In genomic region chr10:73910401-73910763, GRCh38 we compare ENCODE assay signal across 9 cellular contexts. TPM values are rescaled to one million over a fixed set of nuclear protein-coding genes. Genes with fewer than 3 reads are reported as not detected.
DNase-seq lines count a peak whose midpoint lies in the region; ATAC-seq, FAIRE-seq and TF ChIP-seq lines count a peak whose summit lies in the region.
"Had no signal": no experiment of that assay in that cellular context is flagged by ENCODE, and none has a peak within 500 bp of the region (broad histone marks: within the 10 kb centered on the region; RNA-seq: fewer than 3 reads in every experiment).

No MANE protein-coding gene starts in this region.

- POLR2A ChIA-PET in K562 (lab: Yijun Ruan, JAX) = interaction anchor here (0.9 to 1.7 kb wide), 5 partner anchors 20 to 130 kb away, joined by 3 to 6 read pairs (median 5); partner anchors contain the start of gene VCL

- H3K9me1 ChIP-seq in K562 (ENCODE audit: control insufficient read depth, insufficient read depth, low read length) = no peaks in the 10 kb centered on the region

- H3K9ac ChIP-seq in HUES64 (ENCODE audit: low read depth, low read length) (peak overlapping the region; percentile 75), K562 (ENCODE audit: insufficient read depth in 1 of 2, low read depth in 2 of 2, low read length in 2 of 2) (peak overlapping the region; percentile 47 to 90; a peak in 3 of 4 replicates)

- H3K4me2 ChIP-seq in K562 (ENCODE audit: insufficient read depth, low read length) = peak overlapping the region; percentile 78

- intact Hi-C loops in K562 (cut with micrococcal nuclease) = no loop called here

- H3K4me1 ChIP-seq in HUES64 (ENCODE audit: insufficient read depth, low read length) = peaks cover 58% of the 10 kb centered on the region
- peaks cover 25 to 38% of the 10 kb centered on the region in 2 experiments for H3K4me1 ChIP-seq in K562 (replicated peaks in 1 of 2; ENCODE audit: control insufficient read depth in 2 of 2, insufficient read depth in 2 of 2, low read length in 2 of 2)
- H3K4me1 ChIP-seq in mesodermal cell (ENCODE audit: control insufficient read depth, insufficient read depth, low read length, poor library complexity, severe bottlenecking) = peaks cover 54% of the 10 kb centered on the region

- H3K27ac ChIP-seq in HUES64 (ENCODE audit: low read depth, low read length) (no peak overlapping the region), K562 (ENCODE audit: extremely low read depth, low read depth, low read length) (peak overlapping the region; percentile 2; the same call in 1 of the 3 replicates), mesodermal cell (ENCODE audit: low read depth, low read length, severe bottlenecking) (peak overlapping the region; percentile 32)

- H3K4me3 ChIP-seq in HUES64 (ENCODE audit: low read length) = peak overlapping the region; percentile 90
- H3K4me3 ChIP-seq in K562 = peak overlapping the region; percentile 47
- H3K4me3 ChIP-seq in mesodermal cell (ENCODE audit: extremely low read depth, insufficient read depth, low read length, poor library complexity, severe bottlenecking) = peak overlapping the region; percentile 66

- TF ChIP-seq CTCF in K562 (IDR thresholded peaks at IDR 0.05 in 2 of 3, conservative IDR thresholded peaks at IDR 0.05 in 1 of 3; ENCODE audit: insufficient read depth in 2 of 3, low read depth in 1 of 3, low read length in 3 of 3) = peak; percentile 24 to 29 (median 25); a peak in 3 of 6 replicates

- H3K79me2 ChIP-seq in K562 (ENCODE audit: control insufficient read depth, insufficient read depth, low read length) = no peaks in the 10 kb centered on the region

- H4K20me1 ChIP-seq in K562 (replicated peaks; ENCODE audit: control insufficient read depth, insufficient read depth, low read length) = no peaks in the 10 kb centered on the region

- in situ Hi-C loops in K562 (cut with MboI) = no loop called here

- no peak for TF ChIP-seq POLR2A in K562 (conservative IDR thresholded peaks at IDR 0.05)

- CTCF ChIA-PET in K562 (lab: Yijun Ruan, JAX; ENCODE audit: low intra/inter-chr PET ratio) = no interaction called here

- 12% methylated on average over 9 of the region's 9 CpGs for WGBS in HUES64
- WGBS in K562 (ENCODE audit: insufficient coverage, low coverage, missing lambda C conversion rate) = 7% methylated on average over 9 of the region's 9 CpGs
- 17 to 38% methylated on average over 2 to 7 of the region's 9 CpGs for WGBS in mesodermal cell (ENCODE audit: insufficient coverage in 2 of 2), 2 experiments

- H3K36me3 ChIP-seq in HUES64 (ENCODE audit: insufficient read depth, low read length) (peaks cover 14% of the 10 kb centered on the region), K562 (ENCODE audit: control insufficient read depth, insufficient read depth, low read length) (peaks cover 3% of the 10 kb centered on the region; the same call in 1 of the 3 replicates), mesodermal cell (ENCODE audit: control insufficient read depth, insufficient read depth, low read length) (peaks cover 26% of the 10 kb centered on the region)

- peak; percentile 58 for ATAC-seq in K562
- ATAC-seq in HG02588 (IDR thresholded peaks at IDR 0.05; ENCODE audit: unreplicated experiment) = no peak
- no peak for ATAC-seq in GM19395 (IDR thresholded peaks at IDR 0.05; ENCODE audit: unreplicated experiment)

- DNase-seq in GF-D8 (lab: John Stamatoyannopoulos, UW) = peak; percentile 32
- DNase-seq in K562 (ENCODE audit: extremely low read depth in 1 of 4, low spot score in 3 of 4) = peak; percentile 41 to 64 (median 45)
- no peak for DNase-seq in SKM-1 (lab: John Stamatoyannopoulos, UW; ENCODE audit: unreplicated experiment)
- DNase-seq in NCI-H2029 (lab: John Stamatoyannopoulos, UW) = no peak

- H3K9me3 ChIP-seq in HUES64 (ENCODE audit: insufficient read depth, low read depth, low read length) (no peaks in the 10 kb centered on the region), K562 (replicated peaks; ENCODE audit: control insufficient read depth, insufficient read depth, low read depth, low read length) (no peaks in the 10 kb centered on the region), mesodermal cell (ENCODE audit: control insufficient read depth, low read length) (no peaks in the 10 kb centered on the region)

- H2AFZ ChIP-seq in K562 (ENCODE audit: low read depth, low read length) = peak overlapping the region; percentile 85

- no peak; a peak in 1 of 4 replicates for TF ChIP-seq RAD21 in K562 (CRISPR knock-in tag; conservative IDR thresholded peaks at IDR 0.05 in 1 of 2, IDR thresholded peaks at IDR 0.05 in 1 of 2)

- BruUV-seq in K562 (replicated peaks; lab: Mats Ljungman, UMichigan) = TSS peak; percentile 64

- H3K27me3 ChIP-seq in HUES64 (ENCODE audit: insufficient read depth, low read length) = peaks cover 28% of the 10 kb centered on the region
- H3K27me3 ChIP-seq in K562 (ENCODE audit: control insufficient read depth in 2 of 2, insufficient read depth in 2 of 2, low read length in 2 of 2) = no peaks in the 10 kb centered on the region; a peak in 1 of 5 replicates

- FAIRE-seq in K562 (lab: Jason Lieb, UNC) = peak; percentile 56

- TF ChIP-seq EP300 in K562 (IDR thresholded peaks at IDR 0.05; ENCODE audit: low read length) = no peak; the same call in 1 of the 2 replicates

TF ChIP-seq in K562, 482 proteins besides CTCF, POLR2A, EP300 and RAD21 (continues in another document):
- TF ChIP-seq DPF2 (IDR thresholded peaks at IDR 0.05) (peak; percentile 35; the same call in 1 of the 2 replicates), MAZ (CRISPR knock-in tag; conservative IDR thresholded peaks at IDR 0.05 in 1 of 2, IDR thresholded peaks at IDR 0.05 in 1 of 2) (0 out of 4 replicates have a peak, but pooled peaks of 1 of the 2 experiments have one; percentile 10), MXI1 (IDR thresholded peaks at IDR 0.05; ENCODE audit: low read depth, low read length) (no peak), NCOA2 (IDR thresholded peaks at IDR 0.05; ENCODE audit: partially characterized antibody in 2 of 2) (no peak), TCF7 (IDR thresholded peaks at IDR 0.05; ENCODE audit: borderline replicate concordance) (0 out of 2 replicates have a peak, but pooled peaks have one; percentile 22)
- TF ChIP-seq, protein P1, sequence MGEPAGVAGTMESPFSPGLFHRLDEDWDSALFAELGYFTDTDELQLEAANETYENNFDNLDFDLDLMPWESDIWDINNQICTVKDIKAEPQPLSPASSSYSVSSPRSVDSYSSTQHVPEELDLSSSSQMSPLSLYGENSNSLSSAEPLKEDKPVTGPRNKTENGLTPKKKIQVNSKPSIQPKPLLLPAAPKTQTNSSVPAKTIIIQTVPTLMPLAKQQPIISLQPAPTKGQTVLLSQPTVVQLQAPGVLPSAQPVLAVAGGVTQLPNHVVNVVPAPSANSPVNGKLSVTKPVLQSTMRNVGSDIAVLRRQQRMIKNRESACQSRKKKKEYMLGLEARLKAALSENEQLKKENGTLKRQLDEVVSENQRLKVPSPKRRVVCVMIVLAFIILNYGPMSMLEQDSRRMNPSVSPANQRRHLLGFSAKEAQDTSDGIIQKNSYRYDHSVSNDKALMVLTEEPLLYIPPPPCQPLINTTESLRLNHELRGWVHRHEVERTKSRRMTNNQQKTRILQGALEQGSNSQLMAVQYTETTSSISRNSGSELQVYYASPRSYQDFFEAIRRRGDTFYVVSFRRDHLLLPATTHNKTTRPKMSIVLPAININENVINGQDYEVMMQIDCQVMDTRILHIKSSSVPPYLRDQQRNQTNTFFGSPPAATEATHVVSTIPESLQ (CRISPR knock-in tag; IDR thresholded peaks at IDR 0.05) = peak; percentile 45; the same call in 1 of the 2 replicates

RNA-seq across cellular contexts. Expression of gene PLAU, which starts 0.6 kb away (rescaled TPM):
- 12.1 TPM for polyA plus RNA-seq in HUES64 (2013, experiment 1 of 2)
- polyA plus RNA-seq in HUES64 (2013, experiment 2 of 2) = 16.0 TPM
- 2.8 and 5.6 TPM in 2 replicates for total RNA-seq in K562 (2011; cell fraction: chromatin; rRNA removed; ENCODE audit: low replicate concordance)
- total RNA-seq in K562 (2011; cell fraction: nucleolus; rRNA removed) = 4.2 and 6.7 TPM in 2 replicates
- total RNA-seq in K562 (2011; cell fraction: nucleoplasm; rRNA removed) = 4.4 and 4.9 TPM in 2 replicates
- total RNA-seq in K562 (2014; rRNA removed) (2.1 and 2.9 TPM in 2 replicates), K562 (2014; rRNA removed; fragmentation: Illumina TruSeq; extraction: Trizol) (3.2 and 3.3 TPM in 2 replicates), K562 (2015; rRNA removed; fragmentation: Illumina TruSeq; extraction: Trizol) (16.9 and 17.5 TPM in 2 replicates), K562 (2021) (4.1 and 4.4 TPM in 2 replicates)
- polyA plus RNA-seq in K562 (2011; rRNA removed) (3.4 and 5.8 TPM in 2 replicates), K562 (2014; fragmentation: Illumina TruSeq; extraction: Trizol) (4.6 and 4.9 TPM in 2 replicates), K562 (2014; fragmentation: Nextera tagmentation; extraction: Ambion mirVana) (1 to 10 TPM; 2.3 to 2.5 TPM), K562 (2014; rRNA removed) (2.6 and 4.2 TPM in 2 replicates)
- 3.7 and 8.0 TPM in 2 replicates for polyA plus RNA-seq in K562 (2011; cell fraction: cytosol; rRNA removed)
- polyA plus RNA-seq in K562 (2011; cell fraction: nucleus; rRNA removed) = 11.6 and 17.7 TPM in 2 replicates
- 11.2 and 47.9 TPM in 2 replicates for polyA plus RNA-seq in K562 (2012)
- polyA minus RNA-seq in K562 (2011; rRNA and poly(A)+ RNA removed) = 2.6 and 3.6 TPM in 2 replicates
- 1.6 and 4.6 TPM in 2 replicates for polyA minus RNA-seq in K562 (2011; cell fraction: cytosol; rRNA and poly(A)+ RNA removed)
- polyA minus RNA-seq in K562 (2011; cell fraction: nucleus; rRNA and poly(A)+ RNA removed) = 1.6 and 3.4 TPM in 2 replicates
- polyA plus RNA-seq in mesodermal cell (2013, experiment 1 of 2) = 125 TPM
- 104 TPM for polyA plus RNA-seq in mesodermal cell (2013, experiment 2 of 2)
- total RNA-seq: SK-MEL-5 had no signal

RNA-seq across cellular contexts. Expression of gene CAMK2G, which starts 36.0 kb away (rescaled TPM):
- 19.8 TPM for polyA plus RNA-seq in HUES64 (2013, experiment 1 of 2)
- 21.2 TPM for polyA plus RNA-seq in HUES64 (2013, experiment 2 of 2)
- 79.9 and 93.7 TPM in 2 replicates for total RNA-seq in K562 (2011; cell fraction: chromatin; rRNA removed; ENCODE audit: low replicate concordance)
- 44.9 and 53.3 TPM in 2 replicates for total RNA-seq in K562 (2011; cell fraction: nucleolus; rRNA removed)
- total RNA-seq in K562 (2011; cell fraction: nucleoplasm; rRNA removed) = 65.0 and 92.5 TPM in 2 replicates
- total RNA-seq in K562 (2014; rRNA removed) (23.4 and 26.7 TPM in 2 replicates), K562 (2014; rRNA removed; fragmentation: Illumina TruSeq; extraction: Trizol) (22.3 and 25.1 TPM in 2 replicates), K562 (2015; rRNA removed; fragmentation: Illumina TruSeq; extraction: Trizol) (32.2 and 33.2 TPM in 2 replicates), K562 (2021) (29.5 and 32.6 TPM in 2 replicates)
- polyA plus RNA-seq in K562 (2011; rRNA removed) (37.5 and 41.6 TPM in 2 replicates), K562 (2014; fragmentation: Illumina TruSeq; extraction: Trizol) (35.5 and 37.9 TPM in 2 replicates), K562 (2014; fragmentation: Nextera tagmentation; extraction: Ambion mirVana) (10 to 100 TPM in 1 of 2 experiments, 1 to 10 TPM in 1; 9.0 to 10.4 TPM), K562 (2014; rRNA removed) (36.2 and 37.2 TPM in 2 replicates)
- 33.0 and 39.7 TPM in 2 replicates for polyA plus RNA-seq in K562 (2011; cell fraction: cytosol; rRNA removed)
- 69.4 and 73.5 TPM in 2 replicates for polyA plus RNA-seq in K562 (2011; cell fraction: nucleus; rRNA removed)
- 27.5 and 30.5 TPM in 2 replicates for polyA plus RNA-seq in K562 (2012)
- 31.1 and 31.9 TPM in 2 replicates for polyA minus RNA-seq in K562 (2011; rRNA and poly(A)+ RNA removed)
- 18.9 and 20.7 TPM in 2 replicates for polyA minus RNA-seq in K562 (2011; cell fraction: cytosol; rRNA and poly(A)+ RNA removed)
- 25.0 and 38.0 TPM in 2 replicates for polyA minus RNA-seq in K562 (2011; cell fraction: nucleus; rRNA and poly(A)+ RNA removed)
- polyA plus RNA-seq in mesodermal cell (2013, experiment 1 of 2) = 24.4 TPM
- 24.9 TPM for polyA plus RNA-seq in mesodermal cell (2013, experiment 2 of 2)

Comparison
In these comparisons a context has a peak if more than half of its experiments do, and no peak if none do; other contexts are left out.
1. DNase-seq: peak in GF-D8 (single experiment) and K562 (4 of 4); none in SKM-1 (single experiment) and NCI-H2029 (single experiment).
2. Peak in every context shown above with its lines, with median percentiles within 50 percentile points of each other: H3K4me3 ChIP-seq.